In genomic region chr19:19445911-19446361, GRCh38 we compare ENCODE assay signal across 10 cellular contexts. TPM values are rescaled to one million over a fixed set of nuclear protein-coding genes. Genes with fewer than 3 reads are reported as not detected.
DNase-seq lines count a peak whose midpoint lies in the region; ATAC-seq and TF ChIP-seq lines count a peak whose summit lies in the region.
"Had no signal": no experiment of that assay in that cellular context is flagged by ENCODE, and none has a peak within 500 bp of the region (broad histone marks: within the 10 kb centered on the region; RNA-seq: fewer than 3 reads in every experiment).

No MANE protein-coding gene starts in this region.

- CTCF ChIA-PET in WTC11 (lab: Charles Lee): no interaction called here

- H2BK15ac ChIP-seq in mesendoderm (replicated peaks; ENCODE audit: low read depth): no peak overlapping the region

- H3K4me1 Mint-ChIP-seq in HFFc6 (ENCODE audit: low read depth) (peaks cover 37% of the 10 kb centered on the region), WTC11 (peaks cover 58% of the 10 kb centered on the region)

- WGBS in mesendoderm (ENCODE audit: extremely low coverage, insufficient coverage, low lambda C conversion rate): no CpG with 5 or more reads among the region's 9 CpGs

- no peak overlapping the region for H3K18ac ChIP-seq in mesendoderm (ENCODE audit: low read length)

- no peak overlapping the region for H3K4me3 ChIP-seq in mesendoderm (ENCODE audit: low read length)
- H3K4me3 ChIP-seq: esophagus squamous epithelium had no signal

- no peaks in the 10 kb centered on the region for H3K27me3 ChIP-seq in mesendoderm (ENCODE audit: insufficient read depth, low read length, poor library complexity)
- H3K27me3 ChIP-seq: esophagus squamous epithelium had no signal

- no peak overlapping the region for H3K4ac ChIP-seq in mesendoderm (ENCODE audit: low read depth, low read length)

- POLR2A ChIA-PET in WTC11 (lab: Charles Lee): no interaction called here

- H3K27me3 Mint-ChIP-seq in HFFc6 (ENCODE audit: insufficient read depth) (no peaks in the 10 kb centered on the region), WTC11 (ENCODE audit: low read depth) (no peaks in the 10 kb centered on the region)

- no peak overlapping the region for H3K27ac ChIP-seq in mesendoderm (ENCODE audit: low read depth, low read length)

- H3K9me3 Mint-ChIP-seq in HFFc6: no peaks in the 10 kb centered on the region
- H3K9me3 Mint-ChIP-seq in WTC11: no peaks in the 10 kb centered on the region

- H3K4me2 ChIP-seq in mesendoderm (ENCODE audit: low read length): peak overlapping the region; percentile 6

- no peak overlapping the region for H2BK120ac ChIP-seq in mesendoderm (ENCODE audit: low read depth, low read length)

- peak overlapping the region; percentile 35 for H3K4me3 Mint-ChIP-seq in HFFc6
- H3K4me3 Mint-ChIP-seq in WTC11: no peak overlapping the region

- no peak overlapping the region for H4K5ac ChIP-seq in mesendoderm (ENCODE audit: low read length)

- H3K36me3 ChIP-seq in mesendoderm (ENCODE audit: control insufficient read depth, insufficient read depth, low read length): no peaks in the 10 kb centered on the region
- H3K36me3 ChIP-seq: esophagus squamous epithelium had no signal

- H3K23ac ChIP-seq in mesendoderm (ENCODE audit: low read length): no peak overlapping the region

- H3K4me1 ChIP-seq in mesendoderm (ENCODE audit: control insufficient read depth, low read depth, low read length): peaks cover 20% of the 10 kb centered on the region

- no peak overlapping the region for H2BK5ac ChIP-seq in mesendoderm (ENCODE audit: low read length)

- no peak for TF ChIP-seq CTCF in HFFc6 (IDR thresholded peaks at IDR 0.05)
- TF ChIP-seq CTCF in WTC11 (IDR thresholded peaks at IDR 0.05): no peak

- ATAC-seq in WTC11: no peak
- ATAC-seq in GM18909 (IDR thresholded peaks at IDR 0.05; ENCODE audit: poor library complexity, unreplicated experiment): no peak
- ATAC-seq: right cardiac atrium had no signal

- peaks cover 11% of the 10 kb centered on the region for H3K36me3 Mint-ChIP-seq in HFFc6 (ENCODE audit: low read depth)
- H3K36me3 Mint-ChIP-seq in WTC11: peaks cover 5% of the 10 kb centered on the region; the same call in 1 of the 2 replicates

- H3K79me1 ChIP-seq in mesendoderm (ENCODE audit: low read length): peaks cover 38% of the 10 kb centered on the region

- H2AK5ac ChIP-seq in mesendoderm (ENCODE audit: low read length): no peak overlapping the region

- H3K56ac ChIP-seq in mesendoderm (ENCODE audit: low read length): no peak overlapping the region

- no peak overlapping the region for H4K8ac ChIP-seq in mesendoderm (ENCODE audit: low read depth, low read length)

- peak; percentile 57 for DNase-seq in ELR (ENCODE audit: low read depth)
- DNase-seq in HFFc6: no peak
- DNase-seq in WTC11 (ENCODE audit: low spot score): no peak
- DNase-seq in mesendoderm: no peak
- DNase-seq in amygdala (lab: John Stamatoyannopoulos, UW): no peak
- DNase-seq in middle frontal gyrus (ENCODE audit: extremely low spot score, low spot score): no peak
- DNase-seq in NCI-H2227 (lab: John Stamatoyannopoulos, UW; ENCODE audit: unreplicated experiment): no peak
- DNase-seq: esophagus squamous epithelium, right cardiac atrium had no signal

- no peak overlapping the region for H3K9ac ChIP-seq in mesendoderm (ENCODE audit: low read length)

- H3K79me2 ChIP-seq in mesendoderm (ENCODE audit: control insufficient read depth, insufficient read depth, low read length): peaks cover 88% of the 10 kb centered on the region

- H3K27ac Mint-ChIP-seq in HFFc6 (peak overlapping the region; percentile 60), WTC11 (peak overlapping the region; percentile 95)

TF ChIP-seq in WTC11, 78 proteins besides CTCF, POLR2A, EP300 and RAD21:
- TF ChIP-seq USF2 (CRISPR knock-in tag; IDR thresholded peaks at IDR 0.05) (no peak), AFF4 (CRISPR knock-in tag; IDR thresholded peaks at IDR 0.05; ENCODE audit: borderline replicate concordance) (no peak), IRF1 (CRISPR knock-in tag; IDR thresholded peaks at IDR 0.05) (no peak), NR1H2 (CRISPR knock-in tag; IDR thresholded peaks at IDR 0.05) (no peak), ARID4B (CRISPR knock-in tag; IDR thresholded peaks at IDR 0.05; ENCODE audit: borderline replicate concordance) (no peak)

RNA-seq across cellular contexts. Expression of gene GATAD2A, which starts 40.5 kb away (rescaled TPM):
- 100 to 1,000 TPM; 107 to 123 (median 112) TPM for total RNA-seq in HFFc6 (2021; fragmentation: NEBNext Ultra II Directional; extraction: Animal tissue kit (Norgen Biotek cat#: 25700))
- total RNA-seq in WTC11 (2021): 186 to 209 TPM (median 189 TPM) in 3 replicates
- polyA plus RNA-seq in mesendoderm (2013, experiment 1 of 2): 125 TPM
- polyA plus RNA-seq in mesendoderm (2013, experiment 2 of 2): 121 TPM
